Comparison of ENCODE assay signal across 23 cellular contexts in the genomic region with DNA sequence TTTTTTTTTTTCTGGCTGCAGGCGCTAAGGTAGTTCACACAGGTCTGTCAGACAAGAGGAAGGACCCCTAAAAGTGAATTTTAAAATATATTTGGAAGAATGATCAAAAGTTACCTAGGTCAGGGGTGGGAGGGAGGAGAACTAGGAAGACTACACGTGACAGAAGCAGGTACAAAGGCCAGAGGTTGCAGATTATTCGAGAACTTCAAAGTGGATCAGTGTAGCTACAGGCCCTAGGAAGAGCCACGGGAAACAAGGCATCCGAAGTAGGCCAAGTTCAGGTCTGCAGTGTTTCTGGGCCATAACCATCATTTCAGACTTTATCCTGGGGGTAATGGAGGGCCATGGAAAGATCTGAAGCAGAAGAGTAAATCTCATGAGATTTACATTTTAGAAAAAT. TPM values are rescaled to one million over a fixed set of nuclear protein-coding genes. Genes with fewer than 3 reads are reported as not detected.
"Had no signal": no experiment of that assay in that cellular context is flagged by ENCODE, and none has a peak within 500 bp of the region (broad histone marks: within the 10 kb centered on the region; RNA-seq: fewer than 3 reads in every experiment).

No MANE protein-coding gene starts in this region.

- H3K9me3 Mint-ChIP-seq: IgD-negative memory B cell had no signal

- DNase-seq: Kasumi-1, MM.1S, NCI-H1092 treated with DMSO at 0.1 percent for 48 hours, NCI-H1436, NCI-H187, NCI-H2029, NCI-H2081 treated with DMSO at 0.1 percent for 48 hours, NCI-H2171, NCI-H226, NCI-H446, NCI-H510A, NCI-H524 treated with DMSO at 0.1 percent for 48 hours, NCI-H69, NCI-H774, SHP77, SK-N-SH, SW 1271 had no signal

- H3K36me3 Mint-ChIP-seq: IgD-negative memory B cell had no signal

- ATAC-seq: K562 had no signal

- H3K27ac Mint-ChIP-seq: IgD-negative memory B cell had no signal

- H3K4me1 Mint-ChIP-seq: IgD-negative memory B cell had no signal

- H3K4me3 Mint-ChIP-seq: IgD-negative memory B cell had no signal

- H3K27ac ChIP-seq: KMS-11, RWPE1 had no signal

- H3K9me3 ChIP-seq: SK-N-SH had no signal

- H3K9ac ChIP-seq: KMS-11, SK-N-SH had no signal

- H3K4me3 ChIP-seq: K562 had no signal

RNA-seq across cellular contexts. Expression of a gene that starts 16.5 kb away (rescaled TPM):
- total RNA-seq: HT1080, SK-MEL-5 had no signal
- polyA plus RNA-seq: IgD-negative memory B cell had no signal
